Comparison of ENCODE assay signal across 35 cellular contexts in the genomic region with DNA sequence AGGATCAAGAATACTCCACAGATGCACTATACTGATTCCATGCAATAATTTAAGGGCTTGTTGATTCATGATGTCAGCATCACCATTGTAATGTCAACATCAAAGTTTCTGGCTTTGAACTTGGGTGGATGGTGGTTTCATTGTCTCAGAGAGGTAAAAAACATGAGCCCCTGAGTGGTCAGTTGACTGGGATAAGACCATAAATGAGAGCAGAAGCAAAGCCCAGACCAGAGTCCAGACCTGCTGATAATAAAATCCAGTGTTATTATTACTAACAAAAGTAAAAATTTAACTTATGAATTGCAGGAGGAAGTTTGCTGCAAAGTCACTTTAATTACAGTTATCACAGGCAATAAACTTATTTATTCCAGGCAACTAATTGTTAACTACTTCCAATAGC.
"Had no signal": no experiment of that assay in that cellular context is flagged by ENCODE, and none has a peak within 500 bp of the region (broad histone marks: within the 10 kb centered on the region; RNA-seq: fewer than 3 reads in every experiment).

No MANE protein-coding gene starts in this region.

- ATAC-seq: activated CD8-positive, alpha-beta T cell treated with anti-CD3 and anti-CD28 coated beads for 36 hours; activated naive CD8-positive, alpha-beta T cell treated with anti-CD3 and anti-CD28 coated beads, Interleukin-2, amount 50 U/mL, for 24 hours had no signal

- H3K4me1 ChIP-seq: ascending aorta had no signal

- H3K36me3 Mint-ChIP-seq: activated CD4-positive, alpha-beta memory T cell treated with anti-CD3 and anti-CD28 coated beads for 36 hours; activated naive CD4-positive, alpha-beta T cell treated with anti-CD3 and anti-CD28 coated beads, Interleukin-2, amount 10 ng/mL, durations not matched to agents 7 days and 5 days; activated naive CD4-positive, alpha-beta T cell treated with anti-CD3 and anti-CD28 coated beads, Interleukin-2, amount 50 U/mL, for 24 hours; activated naive CD8-positive, alpha-beta T cell; activated naive CD8-positive, alpha-beta T cell treated with anti-CD3 and anti-CD28 coated beads, Interleukin-2, amount 10 ng/mL, durations not matched to agents 7 days and 5 days; brain had no signal

- H3K9me3 Mint-ChIP-seq: activated CD4-positive, alpha-beta T cell treated with anti-CD3 and anti-CD28 coated beads, Interleukin-2, amount 10 ng/mL, durations not matched to agents 24 days and 14 days; activated naive CD8-positive, alpha-beta T cell treated with anti-CD3 and anti-CD28 coated beads, Interleukin-2, amount 10 ng/mL, durations not matched to agents 7 days and 5 days; brain; T-helper 2 cell treated with Interferon-gamma antibody and Interleukin-4, amounts not matched to agents 5 μg/mL and 100 μg/mL, for 36 hours had no signal

- H3K27me3 Mint-ChIP-seq: activated B cell treated with CpG ODN at 0.5 μM for 24 hours; activated CD4-positive, alpha-beta memory T cell treated with anti-CD3 and anti-CD28 coated beads for 36 hours; activated CD4-positive, alpha-beta T cell treated with anti-CD3 and anti-CD28 coated beads, Interleukin-2, amount 10 ng/mL, durations not matched to agents 24 days and 14 days; activated CD8-positive, alpha-beta T cell treated with anti-CD3 and anti-CD28 coated beads for 36 hours; activated naive CD4-positive, alpha-beta T cell treated with anti-CD3 and anti-CD28 coated beads, Interleukin-2, amount 10 ng/mL, durations not matched to agents 7 days and 5 days; activated naive CD4-positive, alpha-beta T cell treated with anti-CD3 and anti-CD28 coated beads, Interleukin-2, amount 50 U/mL, for 24 hours; activated naive CD8-positive, alpha-beta T cell; activated naive CD8-positive, alpha-beta T cell treated with anti-CD3 and anti-CD28 coated beads, Interleukin-2, amount 10 ng/mL, durations not matched to agents 7 days and 5 days; activated naive CD8-positive, alpha-beta T cell treated with anti-CD3 and anti-CD28 coated beads, Interleukin-2, amount 50 U/mL, for 24 hours; activated T-cell treated with anti-CD3 and anti-CD28 coated beads, Interleukin-2, amount 50 U/mL, for 24 hours; brain; central memory CD8-positive, alpha-beta T cell had no signal

- FAIRE-seq: bronchial epithelial cell, TTC549 had no signal

- H3K27ac Mint-ChIP-seq: activated B cell treated with CpG ODN at 0.5 μM for 24 hours; activated CD4-positive, alpha-beta memory T cell treated with anti-CD3 and anti-CD28 coated beads for 36 hours; activated CD4-positive, alpha-beta T cell treated with anti-CD3 and anti-CD28 coated beads, Interleukin-2, amount 10 ng/mL, durations not matched to agents 24 days and 14 days; activated CD8-positive, alpha-beta T cell treated with anti-CD3 and anti-CD28 coated beads for 36 hours; activated naive CD4-positive, alpha-beta T cell treated with anti-CD3 and anti-CD28 coated beads, Interleukin-2, amount 10 ng/mL, durations not matched to agents 7 days and 5 days; activated naive CD4-positive, alpha-beta T cell treated with anti-CD3 and anti-CD28 coated beads, Interleukin-2, amount 50 U/mL, for 24 hours; activated naive CD8-positive, alpha-beta T cell; activated naive CD8-positive, alpha-beta T cell treated with anti-CD3 and anti-CD28 coated beads, Interleukin-2, amount 10 ng/mL, durations not matched to agents 7 days and 5 days; activated naive CD8-positive, alpha-beta T cell treated with anti-CD3 and anti-CD28 coated beads, Interleukin-2, amount 50 U/mL, for 24 hours; activated T-cell treated with anti-CD3 and anti-CD28 coated beads, Interleukin-2, amount 50 U/mL, for 24 hours; activated T-helper 2 cell treated with anti-CD3 and anti-CD28 coated beads, Interferon-gamma antibody, Interleukin-2, Interleukin-4, amounts not matched to agents 10 μg/mL and 5 μg/mL and 100 μg/mL, durations not matched to agents 14 hours and 24 hours and 36 hours; brain; T-helper 1 cell treated with Interleukin-12 subunit alpha and Interleukin-12 subunit beta and Interleukin-4 antibody, amounts not matched to agents 30 μg/mL and 1 μg/mL, for 36 hours; T-helper 2 cell treated with Interferon-gamma antibody and Interleukin-4, amounts not matched to agents 5 μg/mL and 100 μg/mL, for 36 hours had no signal

- H3K4me3 ChIP-seq: ascending aorta, cardiac muscle cell had no signal

- H3K36me3 ChIP-seq: ascending aorta, cardiac muscle cell had no signal

- H3K27ac ChIP-seq: ascending aorta, cardiac muscle cell, VCaP had no signal

- H3K27me3 ChIP-seq: ascending aorta, cardiac muscle cell had no signal

- H3K4me3 Mint-ChIP-seq: activated B cell treated with CpG ODN at 0.5 μM for 24 hours; activated CD4-positive, alpha-beta memory T cell treated with anti-CD3 and anti-CD28 coated beads for 36 hours; activated CD4-positive, alpha-beta T cell treated with anti-CD3 and anti-CD28 coated beads, Interleukin-2, amount 10 ng/mL, durations not matched to agents 24 days and 14 days; activated CD8-positive, alpha-beta T cell treated with anti-CD3 and anti-CD28 coated beads for 36 hours; activated naive CD4-positive, alpha-beta T cell treated with anti-CD3 and anti-CD28 coated beads, Interleukin-2, amount 10 ng/mL, durations not matched to agents 7 days and 5 days; activated naive CD4-positive, alpha-beta T cell treated with anti-CD3 and anti-CD28 coated beads, Interleukin-2, amount 50 U/mL, for 24 hours; activated naive CD8-positive, alpha-beta T cell; activated naive CD8-positive, alpha-beta T cell treated with anti-CD3 and anti-CD28 coated beads, Interleukin-2, amount 10 ng/mL, durations not matched to agents 7 days and 5 days; activated naive CD8-positive, alpha-beta T cell treated with anti-CD3 and anti-CD28 coated beads, Interleukin-2, amount 50 U/mL, for 24 hours; activated T-cell treated with anti-CD3 and anti-CD28 coated beads, Interleukin-2, amount 50 U/mL, for 24 hours; brain; central memory CD8-positive, alpha-beta T cell; T-helper 1 cell treated with Interleukin-12 subunit alpha and Interleukin-12 subunit beta and Interleukin-4 antibody, amounts not matched to agents 30 μg/mL and 1 μg/mL, for 36 hours; T-helper 2 cell treated with Interferon-gamma antibody and Interleukin-4, amounts not matched to agents 5 μg/mL and 100 μg/mL, for 36 hours had no signal

- H3K9me3 ChIP-seq: ascending aorta had no signal

- H3K4me1 Mint-ChIP-seq: activated B cell treated with CpG ODN at 0.5 μM for 24 hours; activated CD4-positive, alpha-beta T cell treated with anti-CD3 and anti-CD28 coated beads, Interleukin-2, amount 10 ng/mL, durations not matched to agents 24 days and 14 days; activated naive CD4-positive, alpha-beta T cell treated with anti-CD3 and anti-CD28 coated beads, Interleukin-2, amount 10 ng/mL, durations not matched to agents 7 days and 5 days; activated naive CD4-positive, alpha-beta T cell treated with anti-CD3 and anti-CD28 coated beads, Interleukin-2, amount 50 U/mL, for 24 hours; activated naive CD8-positive, alpha-beta T cell treated with anti-CD3 and anti-CD28 coated beads, Interleukin-2, amount 10 ng/mL, durations not matched to agents 7 days and 5 days; activated naive CD8-positive, alpha-beta T cell treated with anti-CD3 and anti-CD28 coated beads, Interleukin-2, amount 50 U/mL, for 24 hours; central memory CD8-positive, alpha-beta T cell had no signal

- DNase-seq: activated B cell treated with CpG ODN at 0.5 μM for 24 hours; activated CD4-positive, alpha-beta memory T cell treated with anti-CD3 and anti-CD28 coated beads for 36 hours; activated CD4-positive, alpha-beta T cell treated with anti-CD3 and anti-CD28 coated beads for 4 hours; activated CD4-positive, alpha-beta T cell treated with anti-CD3 and anti-CD28 coated beads, Interleukin-2, amount 10 ng/mL, durations not matched to agents 24 days and 14 days; activated CD4-positive, alpha-beta T cell treated with anti-CD3 and anti-CD28 coated beads, Interleukin-2, amount 50 U/mL, for 1 hour; activated CD4-positive, alpha-beta T cell treated with anti-CD3 and anti-CD28 coated beads, Interleukin-2, amount 50 U/mL, for 4 hours; activated CD4-positive, CD25-positive, alpha-beta regulatory T cell treated with anti-CD3 and anti-CD28 coated beads, Interleukin-2, amount 50 U/mL, for 72 hours; activated CD8-positive, alpha-beta memory T cell treated with anti-CD3 and anti-CD28 coated beads, Interleukin-2, amount 50 U/mL, for 4 hours; activated CD8-positive, alpha-beta T cell treated with anti-CD3 and anti-CD28 coated beads for 36 hours; activated effector memory CD4-positive, alpha-beta T cell treated with Interleukin-2 at 50 U/mL for 16 hours; activated gamma-delta T cell; activated naive CD4-positive, alpha-beta T cell treated with anti-CD3 and anti-CD28 coated beads, Interleukin-2, amount 10 ng/mL, durations not matched to agents 7 days and 5 days; activated naive CD4-positive, alpha-beta T cell treated with Interleukin-2 at 50 U/mL for 16 hours; activated naive CD8-positive, alpha-beta T cell treated with anti-CD3 and anti-CD28 coated beads, Interleukin-2, amount 10 ng/mL, durations not matched to agents 7 days and 5 days; activated naive CD8-positive, alpha-beta T cell treated with anti-CD3 and anti-CD28 coated beads, Interleukin-2, amount 50 U/mL, for 24 hours; activated T-cell treated with anti-CD3 and anti-CD28 coated beads, Interleukin-2, amount 50 U/mL, for 24 hours; activated T-cell treated with anti-CD3 and anti-CD28 coated beads, Interleukin-2, amount 50 U/mL, for 48 hours; amygdala; anterior cingulate cortex; caudate nucleus; T-helper 1 cell; T-helper 2 cell; T-helper 9 cell had no signal
